8 cellular contexts compared by ENCODE assay signal in genomic region chr3:65439641-65440040, GRCh38.
A peak's percentile ranks its signal among the peaks of the same experiment; 100 is the strongest.
DNase-seq lines count a peak whose midpoint lies in the region; ATAC-seq lines count a peak whose summit lies in the region.

No MANE protein-coding gene starts in this region.

- ATAC-seq in GM19467 (IDR thresholded peaks at IDR 0.05; ENCODE audit: unreplicated experiment), result no peak
- no peak for ATAC-seq in HG03039 (IDR thresholded peaks at IDR 0.05; ENCODE audit: unreplicated experiment)

- peak; percentile 24 for DNase-seq in SKM-1 treated with dmso at 0.1 percent for 144 hours (lab: John Stamatoyannopoulos, UW; ENCODE audit: unreplicated experiment)
- no peak for DNase-seq in SKM-1 (lab: John Stamatoyannopoulos, UW; ENCODE audit: unreplicated experiment)
- peak; percentile 53 for DNase-seq in NCI-H2227 (lab: John Stamatoyannopoulos, UW; ENCODE audit: unreplicated experiment)
- peak; percentile 73 for DNase-seq in cerebellar cortex (ENCODE audit: low spot score)
- peak; percentile 88 for DNase-seq in left kidney (ENCODE audit: low read depth, low spot score)
- no peak for DNase-seq in activated CD4-positive, CD25-positive, alpha-beta regulatory T cell treated with anti-CD3 and anti-CD28 coated beads, Interleukin-2, amount 50 U/mL, for 72 hours

Comparison
In these comparisons a context has a peak if more than half of its experiments do, and no peak if none do; other contexts are left out.
1. DNase-seq: peak in SKM-1 treated with dmso at 0.1 percent for 144 hours (single experiment), NCI-H2227 (single experiment), cerebellar cortex (single experiment) and left kidney (single experiment); none in SKM-1 (single experiment) and activated CD4-positive, CD25-positive, alpha-beta regulatory T cell treated with anti-CD3 and anti-CD28 coated beads, Interleukin-2, amount 50 U/mL, for 72 hours (single experiment).